In genomic region chr3:140924097-140924873, GRCh38 we compare ENCODE assay signal across 17 cellular contexts.
"Had no signal": no experiment of that assay in that cellular context is flagged by ENCODE, and none has a peak within 500 bp of the region (broad histone marks: within the 10 kb centered on the region; RNA-seq: fewer than 3 reads in every experiment).

No MANE protein-coding gene starts in this region.

- H3K27ac ChIP-seq: ascending aorta, hepatocyte, left lung, right lobe of liver, stomach, thoracic aorta had no signal

- H3K4me1 Mint-ChIP-seq: endodermal cell, nephron, T-cell had no signal

- H3K4me1 ChIP-seq: ascending aorta, left lung, right lobe of liver had no signal

- H3K4me3 Mint-ChIP-seq: endodermal cell, nephron, T-cell had no signal

- H3K36me3 Mint-ChIP-seq: T-cell had no signal

- H3K27ac Mint-ChIP-seq: endodermal cell, nephron, T-cell had no signal

- ATAC-seq: left lung, T-cell had no signal

- DNase-seq: activated CD4-positive, CD25-positive, alpha-beta regulatory T cell treated with anti-CD3 and anti-CD28 coated beads, Interleukin-2, amount 50 U/mL, for 72 hours; activated naive CD4-positive, alpha-beta T cell; endodermal cell; islet precursor cell; left lung; mesenchymal stem cell; nucleus accumbens; posterior cingulate gyrus; right lobe of liver; stimulated activated CD4-positive, alpha-beta T cell treated with anti-CD3 and anti-CD28 coated beads, Interleukin-2, amount 100 ng/mL, for 24 hours; stomach; T-cell; T1000 had no signal

- H3K27me3 ChIP-seq: ascending aorta, hepatocyte, left lung had no signal

- H3K9me3 ChIP-seq: ascending aorta, left lung, right lobe of liver, stomach, thoracic aorta had no signal

- H3K4me3 ChIP-seq: ascending aorta, hepatocyte, left lung, right lobe of liver, stomach, thoracic aorta had no signal
